Comparison of ENCODE assay signal across 21 cellular contexts in genomic region chr14:68594737-68595380, GRCh38.
A peak's percentile ranks its signal among the peaks of the same experiment; 100 is the strongest.
DNase-seq lines count a peak whose midpoint lies in the region; ATAC-seq and FAIRE-seq lines count a peak whose summit lies in the region.
"Had no signal": no experiment of that assay in that cellular context is flagged by ENCODE, and none has a peak within 500 bp of the region (broad histone marks: within the 10 kb centered on the region; RNA-seq: fewer than 3 reads in every experiment).

No MANE protein-coding gene starts in this region.

- H4K20me1 ChIP-seq in BLaER1 treated with 17β-estradiol and CSF1 and Interleukin-3, amounts not matched to agents 10 nM and 100 nM = no peaks in the 10 kb centered on the region

- DNase-seq in T-helper 17 cell (no peak), kidney tubule cell (ENCODE audit: low spot score) (peak; percentile 87), frontal cortex (ENCODE audit: low spot score in 2 of 2) (no peak), islet precursor cell (no peak)
- no peak for DNase-seq in activated T-cell treated with anti-CD3 and anti-CD28 coated beads, Interleukin-2, amount 50 U/mL, for 48 hours
- DNase-seq: ACHN; activated CD4-positive, alpha-beta memory T cell treated with anti-CD3 and anti-CD28 coated beads, Interleukin-2, amount 10 ng/mL, durations not matched to agents 7 days and 5 days; activated T-cell treated with anti-CD3 and anti-CD28 coated beads, Interleukin-2, amount 50 U/mL, for 4 hours; effector CD8-positive, alpha-beta T cell; Karpas-422; kidney; NCI-H2171 treated with DMSO at 0.1 percent for 48 hours; Peyer's patch; stimulated activated CD4-positive, alpha-beta T cell treated with anti-CD3 and anti-CD28 coated beads, Interleukin-12 subunit alpha, Interleukin-12 subunit beta, amount 100 ng/mL, for 4 hours; stimulated activated naive CD4-positive, alpha-beta T cell; SW 1271; transverse colon had no signal

- no peak for ATAC-seq in T-helper 17 cell
- ATAC-seq in activated CD4-positive, CD25-positive, alpha-beta regulatory T cell treated with anti-CD3 and anti-CD28 coated beads, Interleukin-2, amount 50 U/mL, for 24 hours = no peak
- ATAC-seq: activated T-cell treated with anti-CD3 and anti-CD28 coated beads, Interleukin-2, amount 50 U/mL, for 4 hours had no signal

- peak overlapping the region; percentile 69 to 89 (median 78) for H3K4me2 ChIP-seq in BLaER1 treated with 17β-estradiol and CSF1 and Interleukin-3, amounts not matched to agents 10 nM and 100 nM

- no peaks in the 10 kb centered on the region for H3K36me3 Mint-ChIP-seq in T-helper 17 cell (ENCODE audit: low read depth)

- H3K27me3 Mint-ChIP-seq in T-helper 17 cell = no peaks in the 10 kb centered on the region
- H3K27me3 Mint-ChIP-seq: activated CD4-positive, alpha-beta memory T cell treated with anti-CD3 and anti-CD28 coated beads, Interleukin-2, amount 10 ng/mL, durations not matched to agents 7 days and 5 days had no signal

- H3K9me3 ChIP-seq in BLaER1 treated with 17β-estradiol and CSF1 and Interleukin-3, amounts not matched to agents 10 nM and 100 nM (replicated peaks in 1 of 11) = peaks cover 0 to 16% (median 0%) of the 10 kb centered on the region in 11 experiments; a peak in 3 of 22 replicates
- H3K9me3 ChIP-seq in T-helper 17 cell (ENCODE audit: control insufficient read depth, low read length, poor library complexity, severe bottlenecking) (no peaks in the 10 kb centered on the region), skeletal muscle tissue (ENCODE audit: control insufficient read depth in 3 of 3, low read length in 3 of 3) (no peaks in the 10 kb centered on the region)
- H3K9me3 ChIP-seq: Peyer's patch, transverse colon had no signal

- no peak for FAIRE-seq in frontal cortex (lab: Jason Lieb, UNC)
- FAIRE-seq: kidney had no signal

- no peaks in the 10 kb centered on the region for H3K36me3 ChIP-seq in BLaER1 treated with 17β-estradiol and CSF1 and Interleukin-3, amounts not matched to agents 10 nM and 100 nM
- no peaks in the 10 kb centered on the region for H3K36me3 ChIP-seq in skeletal muscle tissue (ENCODE audit: control insufficient read depth in 3 of 3, insufficient read depth in 3 of 3, low read length in 3 of 3)
- H3K36me3 ChIP-seq: cardiac muscle cell, Peyer's patch, transverse colon had no signal

- peaks cover 12% of the 10 kb centered on the region for H3K4me1 Mint-ChIP-seq in T-helper 17 cell

- H3K4me3 Mint-ChIP-seq in T-helper 17 cell = no peak overlapping the region
- H3K4me3 Mint-ChIP-seq: activated CD4-positive, alpha-beta memory T cell treated with anti-CD3 and anti-CD28 coated beads, Interleukin-2, amount 10 ng/mL, durations not matched to agents 7 days and 5 days; activated T-cell treated with anti-CD3 and anti-CD28 coated beads, Interleukin-2, amount 50 U/mL, for 4 hours had no signal

- H3K9ac ChIP-seq in BLaER1 treated with 17β-estradiol and CSF1 and Interleukin-3, amounts not matched to agents 10 nM and 100 nM = peak overlapping the region in 10 of 11 experiments; percentile 9 to 75 (median 68); a peak in 16 of 22 replicates
- H3K9ac ChIP-seq in skeletal muscle tissue (ENCODE audit: low read depth in 1 of 3, low read length in 3 of 3) = no peak overlapping the region

- peak overlapping the region; percentile 83 for H3K27ac Mint-ChIP-seq in T-helper 17 cell
- H3K27ac Mint-ChIP-seq: activated CD4-positive, alpha-beta memory T cell treated with anti-CD3 and anti-CD28 coated beads, Interleukin-2, amount 10 ng/mL, durations not matched to agents 7 days and 5 days had no signal

- H3K27ac ChIP-seq in BLaER1 treated with 17β-estradiol and CSF1 and Interleukin-3, amounts not matched to agents 10 nM and 100 nM = peak overlapping the region; percentile 40 to 97 (median 81)
- H3K27ac ChIP-seq in skeletal muscle tissue (ENCODE audit: low read depth, low read length) = peak overlapping the region; percentile 43

- H3K27me3 ChIP-seq in BLaER1 treated with 17β-estradiol and CSF1 and Interleukin-3, amounts not matched to agents 10 nM and 100 nM = no peaks in the 10 kb centered on the region
- H3K27me3 ChIP-seq in skeletal muscle tissue (ENCODE audit: control insufficient read depth in 3 of 3, insufficient read depth in 3 of 3, low read length in 3 of 3) = no peaks in the 10 kb centered on the region
- H3K27me3 ChIP-seq: cardiac muscle cell, Peyer's patch, transverse colon had no signal

- no peak overlapping the region for H3K4me3 ChIP-seq in BLaER1 treated with 17β-estradiol and CSF1 and Interleukin-3, amounts not matched to agents 10 nM and 100 nM
- no peak overlapping the region for H3K4me3 ChIP-seq in skeletal muscle tissue (ENCODE audit: low read length in 3 of 3)
- H3K4me3 ChIP-seq: cardiac muscle cell, Peyer's patch, transverse colon had no signal

- peaks cover 45 to 98% (median 65%) of the 10 kb centered on the region in 10 experiments for H3K4me1 ChIP-seq in BLaER1 treated with 17β-estradiol and CSF1 and Interleukin-3, amounts not matched to agents 10 nM and 100 nM
- peaks cover 35 to 52% (median 49%) of the 10 kb centered on the region in 3 donors for H3K4me1 ChIP-seq in skeletal muscle tissue (ENCODE audit: control insufficient read depth in 3 of 3, insufficient read depth in 3 of 3, low read length in 3 of 3)

Comparison
In these comparisons a context has a peak if more than half of its experiments do, and no peak if none do; other contexts are left out.
1. H3K9ac ChIP-seq: peak in BLaER1 treated with 17β-estradiol and CSF1 and Interleukin-3, amounts not matched to agents 10 nM and 100 nM (10 of 11); none in skeletal muscle tissue (0 of 3).